1 cellular context compared by ENCODE assay signal in the genomic region with DNA sequence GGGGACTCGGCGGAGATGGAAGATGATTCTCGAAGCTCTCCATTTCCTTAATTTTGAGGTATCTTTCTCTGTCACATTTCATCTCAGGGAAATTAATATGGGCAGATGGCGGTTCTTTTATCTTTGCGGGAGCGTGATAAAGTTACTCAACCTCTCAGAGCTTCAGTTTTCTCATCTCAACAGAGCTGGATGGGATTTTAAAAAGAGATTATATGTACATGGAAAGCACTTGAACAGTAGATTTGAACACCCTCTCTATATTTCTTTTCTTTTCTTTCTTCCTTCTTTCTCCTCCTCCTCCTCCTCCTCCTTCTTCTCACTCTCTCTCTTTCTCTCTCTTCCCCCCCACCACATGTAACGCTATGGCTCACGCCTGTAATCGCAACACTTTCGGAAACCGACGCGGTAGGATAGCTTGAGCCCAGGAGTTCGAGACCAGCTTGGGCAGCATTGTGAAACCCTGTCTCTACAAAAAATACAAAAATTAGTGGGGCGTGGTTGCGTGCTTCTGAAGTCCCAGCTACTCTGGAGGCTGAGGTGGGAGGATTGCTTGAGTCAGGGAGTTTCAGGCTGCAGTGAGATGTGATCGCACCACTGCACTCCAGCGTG.
TF ChIP-seq lines count a peak whose summit lies in the region.

No MANE protein-coding gene starts in this region.

TF ChIP-seq in H1, 55 proteins besides CTCF, POLR2A, EP300 and RAD21 (continued from another document):
- TF ChIP-seq KDM4A (IDR thresholded peaks at IDR 0.05; ENCODE audit: low read depth, low read length, severe bottlenecking) = no peak
- TF ChIP-seq, protein P1, sequence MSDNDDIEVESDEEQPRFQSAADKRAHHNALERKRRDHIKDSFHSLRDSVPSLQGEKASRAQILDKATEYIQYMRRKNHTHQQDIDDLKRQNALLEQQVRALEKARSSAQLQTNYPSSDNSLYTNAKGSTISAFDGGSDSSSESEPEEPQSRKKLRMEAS (IDR thresholded peaks at IDR 0.05) = 0 out of 2 replicates have a peak, but pooled peaks have one; percentile 7
- TF ChIP-seq KDM5A (IDR thresholded peaks at IDR 0.05; ENCODE audit: low read length) = 0 out of 2 replicates have a peak, but pooled peaks have one; percentile 33
- TF ChIP-seq SP4 (IDR thresholded peaks at IDR 0.05; ENCODE audit: low read length) = no peak
TF ChIP-seq in H1: peak in this region for 3.
